Comparison of ENCODE assay signal across 1 cellular context in genomic region chr5:150582281-150582791, GRCh38.
TF ChIP-seq lines count a peak whose summit lies in the region.

No MANE protein-coding gene starts in this region.

TF ChIP-seq in HepG2, 621 proteins besides CTCF, POLR2A, EP300 and RAD21 (continued from another document and continues in another):
- no peak for TF ChIP-seq NFAT5 (CRISPR knock-in tag; IDR thresholded peaks at IDR 0.05)
- TF ChIP-seq XBP1 (CRISPR knock-in tag; IDR thresholded peaks at IDR 0.05) = no peak
- no peak for TF ChIP-seq ZNF7 (CRISPR knock-in tag; IDR thresholded peaks at IDR 0.05)
- TF ChIP-seq ELK4 (CRISPR knock-in tag; IDR thresholded peaks at IDR 0.05; ENCODE audit: borderline replicate concordance) = no peak
- TF ChIP-seq SP5 (CRISPR knock-in tag; IDR thresholded peaks at IDR 0.05; ENCODE audit: borderline replicate concordance, low read depth) = 0 out of 2 replicates have a peak, but pooled peaks have one; percentile 29
- TF ChIP-seq ZNF101 (CRISPR knock-in tag; IDR thresholded peaks at IDR 0.05; ENCODE audit: borderline replicate concordance, low read depth) = no peak
- TF ChIP-seq AKAP8 (CRISPR knock-in tag; IDR thresholded peaks at IDR 0.05) = no peak
- TF ChIP-seq, protein P1, sequence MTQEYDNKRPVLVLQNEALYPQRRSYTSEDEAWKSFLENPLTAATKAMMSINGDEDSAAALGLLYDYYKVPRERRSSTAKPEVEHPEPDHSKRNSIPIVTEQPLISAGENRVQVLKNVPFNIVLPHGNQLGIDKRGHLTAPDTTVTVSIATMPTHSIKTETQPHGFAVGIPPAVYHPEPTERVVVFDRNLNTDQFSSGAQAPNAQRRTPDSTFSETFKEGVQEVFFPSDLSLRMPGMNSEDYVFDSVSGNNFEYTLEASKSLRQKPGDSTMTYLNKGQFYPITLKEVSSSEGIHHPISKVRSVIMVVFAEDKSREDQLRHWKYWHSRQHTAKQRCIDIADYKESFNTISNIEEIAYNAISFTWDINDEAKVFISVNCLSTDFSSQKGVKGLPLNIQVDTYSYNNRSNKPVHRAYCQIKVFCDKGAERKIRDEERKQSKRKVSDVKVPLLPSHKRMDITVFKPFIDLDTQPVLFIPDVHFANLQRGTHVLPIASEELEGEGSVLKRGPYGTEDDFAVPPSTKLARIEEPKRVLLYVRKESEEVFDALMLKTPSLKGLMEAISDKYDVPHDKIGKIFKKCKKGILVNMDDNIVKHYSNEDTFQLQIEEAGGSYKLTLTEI (CRISPR knock-in tag; conservative IDR thresholded peaks at IDR 0.05) = no peak
- TF ChIP-seq, protein P2, sequence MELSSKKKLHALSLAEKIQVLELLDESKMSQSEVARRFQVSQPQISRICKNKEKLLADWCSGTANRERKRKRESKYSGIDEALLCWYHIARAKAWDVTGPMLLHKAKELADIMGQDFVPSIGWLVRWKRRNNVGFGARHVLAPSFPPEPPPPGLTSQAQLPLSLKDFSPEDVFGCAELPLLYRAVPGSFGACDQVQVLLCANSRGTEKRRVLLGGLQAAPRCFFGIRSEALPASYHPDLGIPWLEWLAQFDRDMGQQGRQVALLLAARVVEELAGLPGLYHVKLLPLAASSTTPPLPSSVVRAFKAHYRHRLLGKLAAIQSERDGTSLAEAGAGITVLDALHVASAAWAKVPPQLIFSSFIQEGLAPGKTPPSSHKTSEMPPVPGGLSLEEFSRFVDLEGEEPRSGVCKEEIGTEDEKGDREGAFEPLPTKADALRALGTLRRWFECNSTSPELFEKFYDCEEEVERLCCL (CRISPR knock-in tag; IDR thresholded peaks at IDR 0.05; ENCODE audit: borderline replicate concordance) = no peak
- TF ChIP-seq ADNP (CRISPR knock-in tag; IDR thresholded peaks at IDR 0.05) = no peak
- 0 out of 2 replicates have a peak, but pooled peaks have one; percentile 23 for TF ChIP-seq ISL2 (CRISPR knock-in tag; IDR thresholded peaks at IDR 0.05)
- TF ChIP-seq, protein P3, sequence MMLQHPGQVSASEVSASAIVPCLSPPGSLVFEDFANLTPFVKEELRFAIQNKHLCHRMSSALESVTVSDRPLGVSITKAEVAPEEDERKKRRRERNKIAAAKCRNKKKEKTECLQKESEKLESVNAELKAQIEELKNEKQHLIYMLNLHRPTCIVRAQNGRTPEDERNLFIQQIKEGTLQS (CRISPR knock-in tag; IDR thresholded peaks at IDR 0.05) = no peak
- TF ChIP-seq ZNF639 (CRISPR knock-in tag; conservative IDR thresholded peaks at IDR 0.05) = no peak
- no peak for TF ChIP-seq FOXM1 (CRISPR knock-in tag; IDR thresholded peaks at IDR 0.05)
- no peak for TF ChIP-seq TP53 (CRISPR knock-in tag; conservative IDR thresholded peaks at IDR 0.05)
- TF ChIP-seq, protein P4, sequence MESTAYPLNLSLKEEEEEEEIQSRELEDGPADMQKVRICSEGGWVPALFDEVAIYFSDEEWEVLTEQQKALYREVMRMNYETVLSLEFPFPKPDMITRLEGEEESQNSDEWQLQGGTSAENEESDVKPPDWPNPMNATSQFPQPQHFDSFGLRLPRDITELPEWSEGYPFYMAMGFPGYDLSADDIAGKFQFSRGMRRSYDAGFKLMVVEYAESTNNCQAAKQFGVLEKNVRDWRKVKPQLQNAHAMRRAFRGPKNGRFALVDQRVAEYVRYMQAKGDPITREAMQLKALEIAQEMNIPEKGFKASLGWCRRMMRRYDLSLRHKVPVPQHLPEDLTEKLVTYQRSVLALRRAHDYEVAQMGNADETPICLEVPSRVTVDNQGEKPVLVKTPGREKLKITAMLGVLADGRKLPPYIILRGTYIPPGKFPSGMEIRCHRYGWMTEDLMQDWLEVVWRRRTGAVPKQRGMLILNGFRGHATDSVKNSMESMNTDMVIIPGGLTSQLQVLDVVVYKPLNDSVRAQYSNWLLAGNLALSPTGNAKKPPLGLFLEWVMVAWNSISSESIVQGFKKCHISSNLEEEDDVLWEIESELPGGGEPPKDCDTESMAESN (CRISPR knock-in tag; conservative IDR thresholded peaks at IDR 0.05) = no peak
- no peak for TF ChIP-seq STAT5B (CRISPR knock-in tag; IDR thresholded peaks at IDR 0.05)
- TF ChIP-seq TCF12 (IDR thresholded peaks at IDR 0.05) = no peak
- no peak for TF ChIP-seq TCF12 (CRISPR knock-in tag; IDR thresholded peaks at IDR 0.05)
- TF ChIP-seq ZBTB40 (IDR thresholded peaks at IDR 0.05) = no peak
- TF ChIP-seq ZBTB40 (CRISPR knock-in tag; IDR thresholded peaks at IDR 0.05) = no peak
- no peak for TF ChIP-seq PRMT3 (CRISPR knock-in tag; IDR thresholded peaks at IDR 0.05; ENCODE audit: borderline replicate concordance, low read depth)
- TF ChIP-seq ELF3 (CRISPR knock-in tag; IDR thresholded peaks at IDR 0.05) = no peak
- TF ChIP-seq ZIK1 (CRISPR knock-in tag; IDR thresholded peaks at IDR 0.05; ENCODE audit: borderline replicate concordance, low read depth) = no peak
- TF ChIP-seq MAFF (IDR thresholded peaks at IDR 0.05; ENCODE audit: low read depth, low read length) = no peak
- TF ChIP-seq, protein P5, sequence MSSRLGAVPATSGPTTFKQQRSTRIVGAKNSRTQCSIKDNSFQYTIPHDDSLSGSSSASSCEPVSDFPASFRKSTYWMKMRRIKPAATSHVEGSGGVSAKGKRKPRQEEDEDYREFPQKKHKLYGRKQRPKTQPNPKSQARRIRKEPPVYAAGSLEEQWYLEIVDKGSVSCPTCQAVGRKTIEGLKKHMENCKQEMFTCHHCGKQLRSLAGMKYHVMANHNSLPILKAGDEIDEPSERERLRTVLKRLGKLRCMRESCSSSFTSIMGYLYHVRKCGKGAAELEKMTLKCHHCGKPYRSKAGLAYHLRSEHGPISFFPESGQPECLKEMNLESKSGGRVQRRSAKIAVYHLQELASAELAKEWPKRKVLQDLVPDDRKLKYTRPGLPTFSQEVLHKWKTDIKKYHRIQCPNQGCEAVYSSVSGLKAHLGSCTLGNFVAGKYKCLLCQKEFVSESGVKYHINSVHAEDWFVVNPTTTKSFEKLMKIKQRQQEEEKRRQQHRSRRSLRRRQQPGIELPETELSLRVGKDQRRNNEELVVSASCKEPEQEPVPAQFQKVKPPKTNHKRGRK (CRISPR knock-in tag; IDR thresholded peaks at IDR 0.05) = no peak
- no peak for TF ChIP-seq HMGA1 (CRISPR knock-in tag; conservative IDR thresholded peaks at IDR 0.05)
- no peak for TF ChIP-seq ZNF564 (CRISPR knock-in tag; IDR thresholded peaks at IDR 0.05)
- no peak for TF ChIP-seq ZNF703 (CRISPR knock-in tag; IDR thresholded peaks at IDR 0.05; ENCODE audit: borderline replicate concordance)
- no peak for TF ChIP-seq BCL3 (CRISPR knock-in tag; IDR thresholded peaks at IDR 0.05)
